ENCODE assay signal across 1 cellular context in the genomic region with DNA sequence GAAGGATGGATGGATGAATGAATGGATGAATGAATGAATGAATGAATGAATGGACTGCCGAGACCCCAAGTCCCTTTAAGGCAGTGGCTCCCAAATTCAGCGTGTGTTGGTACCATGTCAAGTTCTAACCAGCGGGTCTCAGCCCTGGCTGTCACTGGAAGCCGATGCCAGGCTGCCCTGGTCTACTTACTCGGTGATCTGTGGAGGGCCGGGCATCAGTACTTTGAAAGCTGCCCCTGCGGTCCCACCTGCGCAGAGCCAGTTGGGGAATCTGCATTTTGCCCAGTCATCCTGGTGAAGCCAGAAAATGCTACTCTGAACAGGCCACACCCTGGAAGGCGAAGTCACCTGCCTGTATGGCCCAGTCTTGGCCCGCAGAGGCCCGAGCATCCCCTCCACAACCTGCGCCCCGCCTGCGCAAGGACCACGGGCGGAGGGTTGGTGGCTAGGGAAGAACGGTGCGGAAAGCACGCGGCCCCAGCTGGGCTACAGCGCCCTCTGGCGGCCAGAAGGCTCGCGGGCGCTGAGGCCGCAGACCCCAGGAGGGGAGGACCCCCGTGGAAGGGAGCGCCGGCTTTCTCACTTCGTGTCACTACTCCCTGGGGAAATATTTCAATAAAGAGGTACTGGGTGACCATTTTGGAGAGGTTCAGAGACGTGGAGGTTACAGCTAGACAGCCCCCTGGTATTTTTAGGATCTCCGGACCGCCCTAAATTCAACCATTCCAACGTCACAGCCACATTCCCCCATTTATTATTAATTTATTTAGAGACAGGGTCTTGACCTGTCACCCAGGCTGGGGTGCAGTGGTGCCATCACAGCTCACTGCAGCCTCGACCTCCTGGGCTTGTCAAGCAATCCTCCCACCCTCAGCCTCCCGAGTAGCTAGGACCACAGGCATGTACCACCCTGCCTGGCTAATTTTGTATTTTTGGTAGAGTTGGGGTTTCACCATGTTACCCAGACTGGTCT.
TF ChIP-seq lines count a peak whose summit lies in the region.

No MANE protein-coding gene starts in this region.

TF ChIP-seq in K562, 482 proteins besides CTCF, POLR2A, EP300 and RAD21 (continued from another document and continues in another):
- TF ChIP-seq, protein P1, sequence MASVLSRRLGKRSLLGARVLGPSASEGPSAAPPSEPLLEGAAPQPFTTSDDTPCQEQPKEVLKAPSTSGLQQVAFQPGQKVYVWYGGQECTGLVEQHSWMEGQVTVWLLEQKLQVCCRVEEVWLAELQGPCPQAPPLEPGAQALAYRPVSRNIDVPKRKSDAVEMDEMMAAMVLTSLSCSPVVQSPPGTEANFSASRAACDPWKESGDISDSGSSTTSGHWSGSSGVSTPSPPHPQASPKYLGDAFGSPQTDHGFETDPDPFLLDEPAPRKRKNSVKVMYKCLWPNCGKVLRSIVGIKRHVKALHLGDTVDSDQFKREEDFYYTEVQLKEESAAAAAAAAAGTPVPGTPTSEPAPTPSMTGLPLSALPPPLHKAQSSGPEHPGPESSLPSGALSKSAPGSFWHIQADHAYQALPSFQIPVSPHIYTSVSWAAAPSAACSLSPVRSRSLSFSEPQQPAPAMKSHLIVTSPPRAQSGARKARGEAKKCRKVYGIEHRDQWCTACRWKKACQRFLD (CRISPR knock-in tag; IDR thresholded peaks at IDR 0.05): no peak
- TF ChIP-seq, protein P2, sequence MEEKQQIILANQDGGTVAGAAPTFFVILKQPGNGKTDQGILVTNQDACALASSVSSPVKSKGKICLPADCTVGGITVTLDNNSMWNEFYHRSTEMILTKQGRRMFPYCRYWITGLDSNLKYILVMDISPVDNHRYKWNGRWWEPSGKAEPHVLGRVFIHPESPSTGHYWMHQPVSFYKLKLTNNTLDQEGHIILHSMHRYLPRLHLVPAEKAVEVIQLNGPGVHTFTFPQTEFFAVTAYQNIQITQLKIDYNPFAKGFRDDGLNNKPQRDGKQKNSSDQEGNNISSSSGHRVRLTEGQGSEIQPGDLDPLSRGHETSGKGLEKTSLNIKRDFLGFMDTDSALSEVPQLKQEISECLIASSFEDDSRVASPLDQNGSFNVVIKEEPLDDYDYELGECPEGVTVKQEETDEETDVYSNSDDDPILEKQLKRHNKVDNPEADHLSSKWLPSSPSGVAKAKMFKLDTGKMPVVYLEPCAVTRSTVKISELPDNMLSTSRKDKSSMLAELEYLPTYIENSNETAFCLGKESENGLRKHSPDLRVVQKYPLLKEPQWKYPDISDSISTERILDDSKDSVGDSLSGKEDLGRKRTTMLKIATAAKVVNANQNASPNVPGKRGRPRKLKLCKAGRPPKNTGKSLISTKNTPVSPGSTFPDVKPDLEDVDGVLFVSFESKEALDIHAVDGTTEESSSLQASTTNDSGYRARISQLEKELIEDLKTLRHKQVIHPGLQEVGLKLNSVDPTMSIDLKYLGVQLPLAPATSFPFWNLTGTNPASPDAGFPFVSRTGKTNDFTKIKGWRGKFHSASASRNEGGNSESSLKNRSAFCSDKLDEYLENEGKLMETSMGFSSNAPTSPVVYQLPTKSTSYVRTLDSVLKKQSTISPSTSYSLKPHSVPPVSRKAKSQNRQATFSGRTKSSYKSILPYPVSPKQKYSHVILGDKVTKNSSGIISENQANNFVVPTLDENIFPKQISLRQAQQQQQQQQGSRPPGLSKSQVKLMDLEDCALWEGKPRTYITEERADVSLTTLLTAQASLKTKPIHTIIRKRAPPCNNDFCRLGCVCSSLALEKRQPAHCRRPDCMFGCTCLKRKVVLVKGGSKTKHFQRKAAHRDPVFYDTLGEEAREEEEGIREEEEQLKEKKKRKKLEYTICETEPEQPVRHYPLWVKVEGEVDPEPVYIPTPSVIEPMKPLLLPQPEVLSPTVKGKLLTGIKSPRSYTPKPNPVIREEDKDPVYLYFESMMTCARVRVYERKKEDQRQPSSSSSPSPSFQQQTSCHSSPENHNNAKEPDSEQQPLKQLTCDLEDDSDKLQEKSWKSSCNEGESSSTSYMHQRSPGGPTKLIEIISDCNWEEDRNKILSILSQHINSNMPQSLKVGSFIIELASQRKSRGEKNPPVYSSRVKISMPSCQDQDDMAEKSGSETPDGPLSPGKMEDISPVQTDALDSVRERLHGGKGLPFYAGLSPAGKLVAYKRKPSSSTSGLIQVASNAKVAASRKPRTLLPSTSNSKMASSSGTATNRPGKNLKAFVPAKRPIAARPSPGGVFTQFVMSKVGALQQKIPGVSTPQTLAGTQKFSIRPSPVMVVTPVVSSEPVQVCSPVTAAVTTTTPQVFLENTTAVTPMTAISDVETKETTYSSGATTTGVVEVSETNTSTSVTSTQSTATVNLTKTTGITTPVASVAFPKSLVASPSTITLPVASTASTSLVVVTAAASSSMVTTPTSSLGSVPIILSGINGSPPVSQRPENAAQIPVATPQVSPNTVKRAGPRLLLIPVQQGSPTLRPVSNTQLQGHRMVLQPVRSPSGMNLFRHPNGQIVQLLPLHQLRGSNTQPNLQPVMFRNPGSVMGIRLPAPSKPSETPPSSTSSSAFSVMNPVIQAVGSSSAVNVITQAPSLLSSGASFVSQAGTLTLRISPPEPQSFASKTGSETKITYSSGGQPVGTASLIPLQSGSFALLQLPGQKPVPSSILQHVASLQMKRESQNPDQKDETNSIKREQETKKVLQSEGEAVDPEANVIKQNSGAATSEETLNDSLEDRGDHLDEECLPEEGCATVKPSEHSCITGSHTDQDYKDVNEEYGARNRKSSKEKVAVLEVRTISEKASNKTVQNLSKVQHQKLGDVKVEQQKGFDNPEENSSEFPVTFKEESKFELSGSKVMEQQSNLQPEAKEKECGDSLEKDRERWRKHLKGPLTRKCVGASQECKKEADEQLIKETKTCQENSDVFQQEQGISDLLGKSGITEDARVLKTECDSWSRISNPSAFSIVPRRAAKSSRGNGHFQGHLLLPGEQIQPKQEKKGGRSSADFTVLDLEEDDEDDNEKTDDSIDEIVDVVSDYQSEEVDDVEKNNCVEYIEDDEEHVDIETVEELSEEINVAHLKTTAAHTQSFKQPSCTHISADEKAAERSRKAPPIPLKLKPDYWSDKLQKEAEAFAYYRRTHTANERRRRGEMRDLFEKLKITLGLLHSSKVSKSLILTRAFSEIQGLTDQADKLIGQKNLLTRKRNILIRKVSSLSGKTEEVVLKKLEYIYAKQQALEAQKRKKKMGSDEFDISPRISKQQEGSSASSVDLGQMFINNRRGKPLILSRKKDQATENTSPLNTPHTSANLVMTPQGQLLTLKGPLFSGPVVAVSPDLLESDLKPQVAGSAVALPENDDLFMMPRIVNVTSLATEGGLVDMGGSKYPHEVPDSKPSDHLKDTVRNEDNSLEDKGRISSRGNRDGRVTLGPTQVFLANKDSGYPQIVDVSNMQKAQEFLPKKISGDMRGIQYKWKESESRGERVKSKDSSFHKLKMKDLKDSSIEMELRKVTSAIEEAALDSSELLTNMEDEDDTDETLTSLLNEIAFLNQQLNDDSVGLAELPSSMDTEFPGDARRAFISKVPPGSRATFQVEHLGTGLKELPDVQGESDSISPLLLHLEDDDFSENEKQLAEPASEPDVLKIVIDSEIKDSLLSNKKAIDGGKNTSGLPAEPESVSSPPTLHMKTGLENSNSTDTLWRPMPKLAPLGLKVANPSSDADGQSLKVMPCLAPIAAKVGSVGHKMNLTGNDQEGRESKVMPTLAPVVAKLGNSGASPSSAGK (IDR thresholded peaks at IDR 0.05): peak; percentile 83
- TF ChIP-seq ZNF707 (CRISPR knock-in tag; conservative IDR thresholded peaks at IDR 0.05): no peak
- TF ChIP-seq ZNF347 (CRISPR knock-in tag; IDR thresholded peaks at IDR 0.05; ENCODE audit: low read depth): no peak
- TF ChIP-seq RBM34 (IDR thresholded peaks at IDR 0.05; ENCODE audit: borderline replicate concordance, insufficient read depth, low read length): no peak
- TF ChIP-seq ZNF551 (CRISPR knock-in tag; IDR thresholded peaks at IDR 0.05): no peak
- no peak for TF ChIP-seq GTF2A2 (tag; IDR thresholded peaks at IDR 0.05)
- peak; percentile 100 for TF ChIP-seq ZBTB7A (IDR thresholded peaks at IDR 0.05; ENCODE audit: borderline replicate concordance, control insufficient read depth, low read depth, low read length)
- TF ChIP-seq SRSF9 (IDR thresholded peaks at IDR 0.05; ENCODE audit: borderline replicate concordance, low read depth, low read length): no peak
- no peak for TF ChIP-seq CBX3 (IDR thresholded peaks at IDR 0.05; ENCODE audit: borderline replicate concordance in 1 of 2, low read length in 2 of 2)
- 0 out of 2 replicates have a peak, but pooled peaks have one; percentile 25 for TF ChIP-seq CREM (IDR thresholded peaks at IDR 0.05; ENCODE audit: low read depth)
- no peak for TF ChIP-seq CREB1 (IDR thresholded peaks at IDR 0.05)
- peak; percentile 50; the same call in 1 of the 2 replicates for TF ChIP-seq CREB1 (CRISPR knock-in tag; IDR thresholded peaks at IDR 0.05)
- TF ChIP-seq ZFP30 (CRISPR knock-in tag; IDR thresholded peaks at IDR 0.05; ENCODE audit: borderline replicate concordance): no peak
- TF ChIP-seq ZNF76 (CRISPR knock-in tag; IDR thresholded peaks at IDR 0.05; ENCODE audit: borderline replicate concordance): no peak
- TF ChIP-seq ZBTB11 (CRISPR knock-in tag; IDR thresholded peaks at IDR 0.05): no peak
- TF ChIP-seq GABPB1 (CRISPR knock-in tag; IDR thresholded peaks at IDR 0.05): peak; percentile 48; the same call in 1 of the 2 replicates
- no peak for TF ChIP-seq TFE3 (CRISPR knock-in tag; IDR thresholded peaks at IDR 0.05)
- no peak for TF ChIP-seq ZNF695 (CRISPR knock-in tag; IDR thresholded peaks at IDR 0.05)
- TF ChIP-seq JUND (IDR thresholded peaks at IDR 0.05; ENCODE audit: borderline replicate concordance, low read depth, low read length): no peak
- TF ChIP-seq JUND (tag; IDR thresholded peaks at IDR 0.05; ENCODE audit: borderline replicate concordance, low read depth, low read length): no peak
- peak; percentile 35; the same call in 1 of the 2 replicates for TF ChIP-seq C11orf30 (IDR thresholded peaks at IDR 0.05; ENCODE audit: low read depth)
- TF ChIP-seq KLF13 (tag; IDR thresholded peaks at IDR 0.05; ENCODE audit: borderline replicate concordance, low read depth): no peak
- no peak for TF ChIP-seq ZNF253 (CRISPR knock-in tag; conservative IDR thresholded peaks at IDR 0.05)
- no peak for TF ChIP-seq ZBTB49 (CRISPR knock-in tag; IDR thresholded peaks at IDR 0.05; ENCODE audit: borderline replicate concordance)
- no peak for TF ChIP-seq PHF20 (IDR thresholded peaks at IDR 0.05; ENCODE audit: partially characterized antibody)
- TF ChIP-seq RBM17 (IDR thresholded peaks at IDR 0.05; ENCODE audit: borderline replicate concordance, low read depth, low read length): no peak
- TF ChIP-seq, protein P3, sequence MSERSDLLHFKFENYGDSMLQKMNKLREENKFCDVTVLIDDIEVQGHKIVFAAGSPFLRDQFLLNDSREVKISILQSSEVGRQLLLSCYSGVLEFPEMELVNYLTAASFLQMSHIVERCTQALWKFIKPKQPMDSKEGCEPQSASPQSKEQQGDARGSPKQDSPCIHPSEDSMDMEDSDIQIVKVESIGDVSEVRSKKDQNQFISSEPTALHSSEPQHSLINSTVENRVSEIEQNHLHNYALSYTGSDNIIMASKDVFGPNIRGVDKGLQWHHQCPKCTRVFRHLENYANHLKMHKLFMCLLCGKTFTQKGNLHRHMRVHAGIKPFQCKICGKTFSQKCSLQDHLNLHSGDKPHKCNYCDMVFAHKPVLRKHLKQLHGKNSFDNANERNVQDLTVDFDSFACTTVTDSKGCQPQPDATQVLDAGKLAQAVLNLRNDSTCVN (CRISPR knock-in tag; IDR thresholded peaks at IDR 0.05): no peak
- TF ChIP-seq MTA3 (IDR thresholded peaks at IDR 0.05; ENCODE audit: borderline replicate concordance): no peak
- TF ChIP-seq ZNF431 (CRISPR knock-in tag; IDR thresholded peaks at IDR 0.05): 0 out of 2 replicates have a peak, but pooled peaks have one; percentile 42
- TF ChIP-seq SMC3 (conservative IDR thresholded peaks at IDR 0.05; ENCODE audit: insufficient read depth, low read depth, low read length): peak; percentile 78
- no peak for TF ChIP-seq KAT2B (IDR thresholded peaks at IDR 0.05; ENCODE audit: low read depth, low read length)
- no peak for TF ChIP-seq LARP7 (IDR thresholded peaks at IDR 0.05)
